20 cellular contexts compared by ENCODE assay signal in the genomic region with DNA sequence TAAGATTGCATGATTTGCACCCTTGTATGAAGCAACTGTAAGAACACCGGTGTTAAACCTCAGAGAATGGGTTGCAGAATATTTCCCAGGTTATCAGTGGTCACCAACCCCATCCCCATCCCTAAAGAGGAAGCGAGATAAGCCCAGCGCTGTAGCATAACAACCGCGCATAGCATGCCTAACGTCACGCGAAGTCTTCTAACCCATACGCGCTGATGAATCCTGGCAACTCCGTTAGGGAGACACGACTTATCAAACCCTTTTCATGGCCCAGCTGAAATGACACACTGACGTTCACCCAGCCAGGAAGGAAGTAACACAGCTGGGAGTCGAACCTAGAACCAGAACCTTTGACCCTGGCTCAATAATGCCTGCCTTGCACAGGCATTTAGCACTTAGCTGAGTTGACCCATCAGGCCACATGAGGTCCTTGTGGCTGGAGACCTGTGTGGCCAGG. TPM values are rescaled to one million over a fixed set of nuclear protein-coding genes. Genes with fewer than 3 reads are reported as not detected.
DNase-seq lines count a peak whose midpoint lies in the region; ATAC-seq and TF ChIP-seq lines count a peak whose summit lies in the region.
"Had no signal": no experiment of that assay in that cellular context is flagged by ENCODE, and none has a peak within 500 bp of the region (broad histone marks: within the 10 kb centered on the region; RNA-seq: fewer than 3 reads in every experiment).

No MANE protein-coding gene starts in this region.

- no peaks in the 10 kb centered on the region for H3K36me3 ChIP-seq in RWPE2 (ENCODE audit: low read depth)
- no peaks in the 10 kb centered on the region for H3K36me3 ChIP-seq in spleen
- H3K36me3 ChIP-seq: BE2C had no signal

- no peaks in the 10 kb centered on the region; the same call in 1 of the 2 replicates for H3K27me3 Mint-ChIP-seq in HFFc6 (ENCODE audit: insufficient read depth)

- H3K9me3 ChIP-seq in RWPE2 (ENCODE audit: severe bottlenecking) (no peaks in the 10 kb centered on the region), spleen (no peaks in the 10 kb centered on the region)
- H3K9me3 ChIP-seq: BE2C had no signal

- H3K4me3 ChIP-seq in RWPE2 (ENCODE audit: severe bottlenecking), result no peak overlapping the region
- H3K4me3 ChIP-seq in spleen, result no peak overlapping the region

- H3K27me3 ChIP-seq in RWPE2 (ENCODE audit: insufficient read depth, poor library complexity, severe bottlenecking) (no peaks in the 10 kb centered on the region), spleen (replicated peaks in 1 of 7) (peaks cover 0 to 7% (median 0%) of the 10 kb centered on the region in 7 donors)
- H3K27me3 ChIP-seq: BE2C had no signal

- H3K27ac ChIP-seq in RWPE2 (ENCODE audit: poor library complexity, severe bottlenecking), result peak overlapping the region; percentile 82
- peak overlapping the region; percentile 82 for H3K27ac ChIP-seq in epithelial cell of prostate
- peak overlapping the region in 5 of 8 donors; percentile 54 to 82 (median 75) for H3K27ac ChIP-seq in spleen

- no peak overlapping the region for H3K4me3 Mint-ChIP-seq in HFFc6
- H3K4me3 Mint-ChIP-seq: T-helper 1 cell treated with Interleukin-12 subunit alpha and Interleukin-12 subunit beta and Interleukin-4 antibody, amounts not matched to agents 30 μg/mL and 1 μg/mL, for 36 hours had no signal

- H3K27ac Mint-ChIP-seq in HFFc6, result peak overlapping the region; percentile 98
- H3K27ac Mint-ChIP-seq: T-helper 1 cell treated with Interleukin-12 subunit alpha and Interleukin-12 subunit beta and Interleukin-4 antibody, amounts not matched to agents 30 μg/mL and 1 μg/mL, for 36 hours had no signal

- intact Hi-C loops in spleen (cut with DNase I; ENCODE audit: low total_unique reads), result no loop called here

- WGBS in spleen, 5 donors, result 19 to 50% (median 25%) methylated on average over 12 to 14 of the region's 14 CpGs

- CTCF ChIA-PET in HEK293T (lab: Yijun Ruan, JAX), result no interaction called here

- peaks cover 35% of the 10 kb centered on the region for H3K4me1 ChIP-seq in RWPE2 (ENCODE audit: insufficient read depth, poor library complexity, severe bottlenecking)
- H3K4me1 ChIP-seq in spleen, result peaks cover 9 to 45% (median 24%) of the 10 kb centered on the region in 6 donors

- no peaks in the 10 kb centered on the region for H3K9me3 Mint-ChIP-seq in HFFc6
- H3K9me3 Mint-ChIP-seq: T-helper 1 cell treated with Interleukin-12 subunit alpha and Interleukin-12 subunit beta and Interleukin-4 antibody, amounts not matched to agents 30 μg/mL and 1 μg/mL, for 36 hours had no signal

- H3K36me3 Mint-ChIP-seq in HFFc6 (ENCODE audit: low read depth), result no peaks in the 10 kb centered on the region

- TF ChIP-seq CTCF in HFFc6 (IDR thresholded peaks at IDR 0.05) (no peak), RWPE2 (IDR thresholded peaks at IDR 0.05; ENCODE audit: poor library complexity, severe bottlenecking) (no peak), spleen (IDR thresholded peaks at IDR 0.05 in 8 of 11, conservative IDR thresholded peaks at IDR 0.05 in 3 of 11) (no peak)

- peaks cover 67% of the 10 kb centered on the region for H3K4me1 Mint-ChIP-seq in HFFc6 (ENCODE audit: low read depth)

- POLR2A ChIA-PET in HEK293T (lab: Yijun Ruan, JAX), result no interaction called here

- DNase-seq in HFFc6 (no peak), RWPE2 (ENCODE audit: low spot score) (peak; percentile 19), epithelial cell of prostate (ENCODE audit: low read depth, low spot score) (no peak), spleen (no peak), HCEC 1CT (no peak), NK-92 (lab: John Stamatoyannopoulos, UW; ENCODE audit: unreplicated experiment) (no peak), HEK293T (ENCODE audit: extremely low spot score) (no peak)
- DNase-seq in activated T-cell treated with anti-CD3 and anti-CD28 coated beads, Interleukin-2, amount 50 U/mL, for 1 hour, result no peak
- DNase-seq: activated CD4-positive, CD25-positive, alpha-beta regulatory T cell treated with anti-CD3 and anti-CD28 coated beads, Interleukin-2, amount 50 U/mL, for 72 hours; activated CD8-positive, alpha-beta memory T cell treated with anti-CD3 and anti-CD28 coated beads, Interleukin-2, amount 50 U/mL, for 48 hours; activated naive CD4-positive, alpha-beta T cell treated with anti-CD3 and anti-CD28 coated beads, Interleukin-2, amount 50 U/mL, for 16 hours; BE2C; effector CD8-positive, alpha-beta T cell; GOT3; mesendoderm; NCI-H2081; NCI-H524; RPMI8226; substantia nigra had no signal

- no peak for ATAC-seq in RWPE2 (ENCODE audit: low read depth)

- no peak for TF ChIP-seq POLR2A in spleen (IDR thresholded peaks at IDR 0.05)

TF ChIP-seq in HEK293T, 16 proteins besides CTCF, POLR2A, EP300 and RAD21:
- TF ChIP-seq SUZ12 (IDR thresholded peaks at IDR 0.05) (no peak), FOXM1 (IDR thresholded peaks at IDR 0.05; ENCODE audit: borderline replicate concordance) (no peak), BHLHE40 (IDR thresholded peaks at IDR 0.05; ENCODE audit: borderline replicate concordance) (no peak), L3MBTL2 (conservative IDR thresholded peaks at IDR 0.05) (no peak)
- TF ChIP-seq, protein P1, sequence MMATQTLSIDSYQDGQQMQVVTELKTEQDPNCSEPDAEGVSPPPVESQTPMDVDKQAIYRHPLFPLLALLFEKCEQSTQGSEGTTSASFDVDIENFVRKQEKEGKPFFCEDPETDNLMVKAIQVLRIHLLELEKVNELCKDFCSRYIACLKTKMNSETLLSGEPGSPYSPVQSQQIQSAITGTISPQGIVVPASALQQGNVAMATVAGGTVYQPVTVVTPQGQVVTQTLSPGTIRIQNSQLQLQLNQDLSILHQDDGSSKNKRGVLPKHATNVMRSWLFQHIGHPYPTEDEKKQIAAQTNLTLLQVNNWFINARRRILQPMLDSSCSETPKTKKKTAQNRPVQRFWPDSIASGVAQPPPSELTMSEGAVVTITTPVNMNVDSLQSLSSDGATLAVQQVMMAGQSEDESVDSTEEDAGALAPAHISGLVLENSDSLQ (IDR thresholded peaks at IDR 0.05), result no peak

RNA-seq across cellular contexts. Expression of a gene that starts 24.2 kb away (rescaled TPM):
- 1 to 10 TPM; 4.8 to 6.8 (median 6.6) TPM for total RNA-seq in HFFc6 (2021; fragmentation: NEBNext Ultra II Directional; extraction: Animal tissue kit (Norgen Biotek cat#: 25700))
- total RNA-seq in spleen, result 10 to 100 TPM in 3 of 7 donors, 1 to 10 TPM in 4; 6.0 to 13.8 (median 8.4) TPM
- polyA plus RNA-seq in spleen, result 1 to 10 TPM; 3.5 to 5.3 (median 3.9) TPM
